Comparison of ENCODE assay signal across 27 cellular contexts in the genomic region with DNA sequence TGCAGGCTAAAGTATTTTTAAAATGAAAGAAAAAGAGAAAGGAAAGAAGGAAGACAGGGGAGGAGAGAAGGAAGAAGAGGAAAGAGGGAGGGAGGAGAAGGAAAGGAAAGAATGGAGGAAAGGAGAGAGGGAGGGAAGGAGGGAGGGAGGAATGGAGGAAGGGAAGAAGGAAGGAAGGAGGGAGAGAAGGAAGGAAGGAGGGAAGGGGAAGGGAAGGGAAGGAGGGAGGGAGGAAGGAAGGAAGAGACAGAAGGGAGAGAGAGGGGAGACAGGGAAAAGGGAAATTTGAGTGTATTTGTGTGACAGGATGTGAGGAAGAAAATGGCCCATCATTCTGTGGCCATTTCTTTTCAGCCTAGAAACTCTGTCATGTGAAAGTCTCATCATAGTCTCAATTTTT. TPM values are rescaled to one million over a fixed set of nuclear protein-coding genes. Genes with fewer than 3 reads are reported as not detected.
"Had no signal": no experiment of that assay in that cellular context is flagged by ENCODE, and none has a peak within 500 bp of the region (broad histone marks: within the 10 kb centered on the region; RNA-seq: fewer than 3 reads in every experiment).

No MANE protein-coding gene starts in this region.

- H3K36me3 Mint-ChIP-seq: activated CD8-positive, alpha-beta memory T cell treated with anti-CD3 and anti-CD28 coated beads, Interleukin-2, amount 10 ng/mL, durations not matched to agents 7 days and 5 days; activated naive CD8-positive, alpha-beta T cell; WTC11 had no signal

- H3K4me3 ChIP-seq: adrenal gland, breast epithelium, MG63 had no signal

- H3K27me3 ChIP-seq: MG63 had no signal

- ATAC-seq: activated CD8-positive, alpha-beta memory T cell treated with anti-CD3 and anti-CD28 coated beads, Interleukin-2, amount 10 ng/mL, durations not matched to agents 7 days and 5 days; Panc1; Right ventricle myocardium inferior; T-helper 17 cell; WTC11 had no signal

- DNase-seq: activated CD4-positive, alpha-beta T cell treated with anti-CD3 and anti-CD28 coated beads for 48 hours; activated CD4-positive, alpha-beta T cell treated with anti-CD3 and anti-CD28 coated beads, Interleukin-2, amount 50 U/mL, for 4 hours; activated CD4-positive, CD25-positive, alpha-beta regulatory T cell treated with anti-CD3 and anti-CD28 coated beads, Interleukin-2, amount 50 U/mL, for 72 hours; activated CD8-positive, alpha-beta memory T cell treated with anti-CD3 and anti-CD28 coated beads, Interleukin-2, amount 10 ng/mL, durations not matched to agents 7 days and 5 days; activated gamma-delta T cell; activated naive CD4-positive, alpha-beta T cell treated with anti-CD3 and anti-CD28 coated beads for 36 hours; activated T-cell treated with anti-CD3 and anti-CD28 coated beads, Interleukin-2, amount 50 U/mL, for 24 hours; adrenal gland; anterior cingulate cortex; caudate nucleus; KG1; MG63; NCI-H1105; NCI-H1436; NCI-H2029 treated with DMSO at 0.1 percent for 48 hours; NCI-H510A treated with DMSO at 0.1 percent for 48 hours; NK-92 treated with Interleukin-12 subunit alpha and Interleukin-12 subunit beta, amount 100 ng/mL, for 24 hours; OCI-M1; RPMI8226; T-helper 17 cell; T-helper 9 cell had no signal

- H3K27me3 Mint-ChIP-seq: T-helper 17 cell had no signal

- H3K36me3 ChIP-seq: adrenal gland, breast epithelium, MG63 had no signal

- H3K4me1 Mint-ChIP-seq: T-helper 17 cell had no signal

- H3K4me3 Mint-ChIP-seq: activated CD8-positive, alpha-beta memory T cell treated with anti-CD3 and anti-CD28 coated beads, Interleukin-2, amount 10 ng/mL, durations not matched to agents 7 days and 5 days; activated naive CD4-positive, alpha-beta T cell treated with anti-CD3 and anti-CD28 coated beads for 36 hours; activated naive CD8-positive, alpha-beta T cell; activated T-cell treated with anti-CD3 and anti-CD28 coated beads, Interleukin-2, amount 50 U/mL, for 24 hours; T-helper 17 cell; WTC11 had no signal

- H3K9me3 ChIP-seq: adrenal gland, breast epithelium, MG63 had no signal

- H3K9me3 Mint-ChIP-seq: activated naive CD4-positive, alpha-beta T cell treated with anti-CD3 and anti-CD28 coated beads for 36 hours had no signal

- H3K27ac ChIP-seq: adrenal gland, breast epithelium had no signal

- H3K27ac Mint-ChIP-seq: activated CD8-positive, alpha-beta memory T cell treated with anti-CD3 and anti-CD28 coated beads, Interleukin-2, amount 10 ng/mL, durations not matched to agents 7 days and 5 days; activated naive CD4-positive, alpha-beta T cell treated with anti-CD3 and anti-CD28 coated beads for 36 hours; activated naive CD8-positive, alpha-beta T cell; activated T-cell treated with anti-CD3 and anti-CD28 coated beads, Interleukin-2, amount 50 U/mL, for 24 hours; T-helper 17 cell; WTC11 had no signal

- H3K4me1 ChIP-seq: adrenal gland, breast epithelium had no signal

RNA-seq across cellular contexts. Expression of a gene that starts 14.9 kb away (rescaled TPM):
- total RNA-seq: activated CD8-positive, alpha-beta memory T cell treated with anti-CD3 and anti-CD28 coated beads, Interleukin-2, amount 10 ng/mL, durations not matched to agents 7 days and 5 days; activated naive CD4-positive, alpha-beta T cell treated with anti-CD3 and anti-CD28 coated beads for 36 hours; adrenal gland; breast epithelium; cerebellum; Right ventricle myocardium inferior; T-helper 17 cell; WTC11 had no signal
- polyA plus RNA-seq: adrenal gland had no signal
